In genomic region chr6:80106418-80107235, GRCh38 we compare ENCODE assay signal across 8 cellular contexts.
A peak's percentile ranks its signal among the peaks of the same experiment; 100 is the strongest.
DNase-seq lines count a peak whose midpoint lies in the region; ATAC-seq lines count a peak whose summit lies in the region.

TSS of gene BCKDHB (plus strand) at chr6:80106671. CDS start at chr6:80106694, 23 bp downstream.

- no peaks in the 10 kb centered on the region for H4K20me1 ChIP-seq in BLaER1 treated with 17β-estradiol and CSF1 and Interleukin-3, amounts not matched to agents 10 nM and 100 nM

- peak within 1 kb of the TSS in 10 of 11 experiments; percentile 20 to 74 (median 67); a peak in 20 of 22 replicates for H3K27ac ChIP-seq in BLaER1 treated with 17β-estradiol and CSF1 and Interleukin-3, amounts not matched to agents 10 nM and 100 nM

- peak within 1 kb of the TSS; percentile 68 to 81 (median 74) for H3K4me3 ChIP-seq in BLaER1 treated with 17β-estradiol and CSF1 and Interleukin-3, amounts not matched to agents 10 nM and 100 nM

- ATAC-seq in GM19351 (IDR thresholded peaks at IDR 0.05; ENCODE audit: unreplicated experiment), result peak; percentile 98
- ATAC-seq in HG03521 (IDR thresholded peaks at IDR 0.05; ENCODE audit: unreplicated experiment), result peak; percentile 99

- H3K27me3 ChIP-seq in BLaER1 treated with 17β-estradiol and CSF1 and Interleukin-3, amounts not matched to agents 10 nM and 100 nM, result no peaks in the 10 kb centered on the region

- H3K4me2 ChIP-seq in BLaER1 treated with 17β-estradiol and CSF1 and Interleukin-3, amounts not matched to agents 10 nM and 100 nM, result peak within 1 kb of the TSS; percentile 48 to 79 (median 65)

- DNase-seq in NCI-H748 (lab: John Stamatoyannopoulos, UW; ENCODE audit: unreplicated experiment), result peak; percentile 99
- DNase-seq in activated CD4-positive, alpha-beta T cell treated with anti-CD3 and anti-CD28 coated beads, Interleukin-2, amount 50 U/mL, for 1 hour, result peak; percentile 96
- peak; percentile 99 for DNase-seq in dedifferentiated amniotic fluid mesenchymal stem cell (ENCODE audit: extremely low spot score)
- peak; percentile 100 for DNase-seq in left kidney (ENCODE audit: low read depth, low spot score)
- peak; percentile 96 to 98 for DNase-seq in stimulated activated CD4-positive, alpha-beta T cell treated with anti-CD3 and anti-CD28 coated beads, Interleukin-2, amount 100 ng/mL, for 24 hours

- H3K9ac ChIP-seq in BLaER1 treated with 17β-estradiol and CSF1 and Interleukin-3, amounts not matched to agents 10 nM and 100 nM, result peak within 1 kb of the TSS; percentile 70 to 83 (median 80)

- H3K4me1 ChIP-seq in BLaER1 treated with 17β-estradiol and CSF1 and Interleukin-3, amounts not matched to agents 10 nM and 100 nM, result no peaks in the 10 kb centered on the region

- no peaks in the 10 kb centered on the region; a peak in 1 of 22 replicates for H3K36me3 ChIP-seq in BLaER1 treated with 17β-estradiol and CSF1 and Interleukin-3, amounts not matched to agents 10 nM and 100 nM

- no peaks in the 10 kb centered on the region for H3K9me3 ChIP-seq in BLaER1 treated with 17β-estradiol and CSF1 and Interleukin-3, amounts not matched to agents 10 nM and 100 nM (replicated peaks in 1 of 11)

Comparison
In these comparisons a context has a peak if more than half of its experiments do, and no peak if none do; other contexts are left out.
1. Peak in every context shown above with its lines: DNase-seq, ATAC-seq, H3K4me3 ChIP-seq and H3K27ac ChIP-seq.